1 cellular context compared by ENCODE assay signal in the genomic region with DNA sequence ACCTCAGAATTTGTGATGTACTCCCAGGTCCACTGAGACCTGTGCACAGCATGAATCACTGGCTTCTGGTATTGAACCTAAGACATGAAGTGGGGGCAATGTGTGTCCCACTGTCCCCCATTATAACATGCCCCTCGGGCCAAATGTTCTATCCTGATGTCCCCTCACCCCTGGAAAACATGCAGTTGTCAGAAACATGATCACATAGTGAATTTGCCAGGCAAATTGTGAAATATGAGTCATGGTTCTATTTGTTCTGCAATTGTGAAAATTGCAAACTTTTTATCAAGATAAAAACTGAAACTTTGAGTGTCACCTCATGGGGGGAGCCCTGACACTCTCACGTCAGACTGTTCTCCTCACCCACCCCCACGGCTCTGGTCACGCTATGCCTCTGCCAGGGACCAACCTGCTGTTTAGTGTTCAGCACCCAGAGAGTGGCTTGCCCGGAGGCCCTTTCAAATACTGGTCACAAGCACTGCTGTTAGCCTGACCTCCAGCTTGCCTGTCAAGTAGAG.
TF ChIP-seq lines count a peak whose summit lies in the region.

No MANE protein-coding gene starts in this region.

TF ChIP-seq in WTC11, 78 proteins besides CTCF, POLR2A, EP300 and RAD21 (continued from another document):
- no peak for TF ChIP-seq ZBTB43 (CRISPR knock-in tag; IDR thresholded peaks at IDR 0.05)
- no peak for TF ChIP-seq JUN (CRISPR knock-in tag; IDR thresholded peaks at IDR 0.05)
TF ChIP-seq in WTC11: peak in this region for 0.
